16 cellular contexts compared by ENCODE assay signal in the genomic region with DNA sequence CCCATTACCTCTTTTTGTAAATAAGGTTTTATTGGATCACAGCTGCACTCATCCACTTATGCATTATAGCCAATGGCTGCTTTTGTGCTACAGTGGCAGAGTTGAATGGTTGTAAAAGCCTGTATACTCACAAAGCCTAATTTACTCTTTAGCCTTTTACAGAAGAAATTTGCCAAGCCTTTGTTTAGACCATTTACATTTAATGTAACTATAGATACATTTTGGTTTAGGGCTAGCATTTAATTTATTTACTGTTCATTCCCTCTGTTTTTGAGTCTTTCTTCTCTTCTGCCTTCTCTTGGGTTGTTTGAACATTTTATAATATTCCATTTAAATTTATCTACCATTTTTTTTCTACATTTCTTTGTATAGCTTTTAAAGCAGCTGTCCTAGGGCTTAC.
"Had no signal": no experiment of that assay in that cellular context is flagged by ENCODE, and none has a peak within 500 bp of the region (broad histone marks: within the 10 kb centered on the region; RNA-seq: fewer than 3 reads in every experiment).

No MANE protein-coding gene starts in this region.

- H3K27me3 ChIP-seq: gastroesophageal sphincter, heart left ventricle, left lung, sigmoid colon, upper lobe of right lung had no signal

- H3K4me3 ChIP-seq: gastroesophageal sphincter, heart left ventricle, left lung, sigmoid colon, thoracic aorta, upper lobe of right lung had no signal

- H3K9me3 ChIP-seq: gastroesophageal sphincter, sigmoid colon, thoracic aorta, upper lobe of right lung had no signal

- ATAC-seq: gastroesophageal sphincter; heart left ventricle; left lung; stimulated activated memory B cell treated with anti-CD40 and anti-IgM and Interleukin-4, amounts not matched to agents 10 μg/mL and 1 μg/mL and 100 μg/mL, for 72 hours; upper lobe of right lung had no signal

- H3K36me3 ChIP-seq: gastroesophageal sphincter, left lung, sigmoid colon, thoracic aorta, upper lobe of right lung had no signal

- H3K27ac ChIP-seq: gastroesophageal sphincter, heart left ventricle, left lung, sigmoid colon, thoracic aorta, upper lobe of right lung had no signal

- DNase-seq: activated CD4-positive, alpha-beta T cell treated with anti-CD3 and anti-CD28 coated beads, Interleukin-2, amount 10 ng/mL, durations not matched to agents 24 days and 14 days; activated CD4-positive, CD25-positive, alpha-beta regulatory T cell; activated naive CD4-positive, alpha-beta T cell treated with Interleukin-2 at 50 U/mL for 16 hours; amniotic stem cell; effector CD4-positive, alpha-beta T cell; heart left ventricle; kidney; left lung; nephron progenitor cell; nucleus accumbens; sigmoid colon; T-helper 9 cell; upper lobe of right lung had no signal

- H3K4me1 ChIP-seq: gastroesophageal sphincter, heart left ventricle, left lung, sigmoid colon, upper lobe of right lung had no signal

- FAIRE-seq: kidney had no signal
